17 cellular contexts compared by ENCODE assay signal in genomic region chr20:41268917-41269652, GRCh38.
"Had no signal": no experiment of that assay in that cellular context is flagged by ENCODE, and none has a peak within 500 bp of the region (broad histone marks: within the 10 kb centered on the region; RNA-seq: fewer than 3 reads in every experiment).

No MANE protein-coding gene starts in this region.

- H3K27me3 ChIP-seq: adrenal gland, colonic mucosa, esophagus squamous epithelium, neural progenitor cell, pancreas, thyroid gland had no signal

- H3K4me2 ChIP-seq: neural progenitor cell had no signal

- H3K4me3 ChIP-seq: adrenal gland, colonic mucosa, esophagus squamous epithelium, lower lobe of right lung, neural progenitor cell, pancreas, thyroid gland had no signal

- H3K36me3 ChIP-seq: colonic mucosa, neural progenitor cell, pancreas had no signal

- DNase-seq: activated CD4-positive, alpha-beta T cell treated with anti-CD3 and anti-CD28 coated beads, Interleukin-2, amount 50 U/mL, for 4 hours; activated CD4-positive, CD25-positive, alpha-beta regulatory T cell treated with anti-CD3 and anti-CD28 coated beads, Interleukin-2, amount 50 U/mL, for 72 hours; activated CD8-positive, alpha-beta memory T cell treated with anti-CD3 and anti-CD28 coated beads, Interleukin-2, amount 10 ng/mL, durations not matched to agents 7 days and 5 days; activated T-cell treated with anti-CD3 and anti-CD28 coated beads, Interleukin-2, amount 50 U/mL, for 1 hour; adrenal gland; colonic mucosa; esophagus squamous epithelium; foreskin fibroblast; lower lobe of right lung; midbrain; pancreas; stimulated activated CD4-positive, alpha-beta T cell treated with anti-CD3 and anti-CD28 coated beads, Interleukin-12 subunit alpha, Interleukin-12 subunit beta, amount 100 ng/mL, for 4 hours; T-cell; T-helper 9 cell; thyroid gland had no signal

- FAIRE-seq: pancreas had no signal

- H2AFZ ChIP-seq: neural progenitor cell had no signal

- H3K27ac ChIP-seq: colonic mucosa, lower lobe of right lung, neural progenitor cell, pancreas, thyroid gland had no signal

- H3K4me1 ChIP-seq: colonic mucosa, lower lobe of right lung, neural progenitor cell, thyroid gland had no signal

- ATAC-seq: activated CD8-positive, alpha-beta memory T cell treated with anti-CD3 and anti-CD28 coated beads, Interleukin-2, amount 10 ng/mL, durations not matched to agents 7 days and 5 days; lower lobe of right lung; pancreas; stimulated activated memory B cell treated with anti-CD40 and anti-IgM and Interleukin-4, amounts not matched to agents 10 μg/mL and 1 μg/mL and 100 μg/mL, for 72 hours; T-cell had no signal

- H3K9me3 ChIP-seq: adrenal gland, colonic mucosa, esophagus squamous epithelium, lower lobe of right lung, pancreas, thyroid gland had no signal

- H3K9ac ChIP-seq: neural progenitor cell had no signal
